In genomic region chr6:37648465-37649330, GRCh38 we compare ENCODE assay signal across 10 cellular contexts. TPM values are rescaled to one million over a fixed set of nuclear protein-coding genes. Genes with fewer than 3 reads are reported as not detected.
DNase-seq lines count a peak whose midpoint lies in the region; ATAC-seq and TF ChIP-seq lines count a peak whose summit lies in the region.
"Had no signal": no experiment of that assay in that cellular context is flagged by ENCODE, and none has a peak within 500 bp of the region (broad histone marks: within the 10 kb centered on the region; RNA-seq: fewer than 3 reads in every experiment).

No MANE protein-coding gene starts in this region.

- H3K27me3 ChIP-seq in GM23248 (replicated peaks; ENCODE audit: insufficient read depth): no peaks in the 10 kb centered on the region
- peaks cover 0 to 31% (median 19%) of the 10 kb centered on the region in 7 donors for H3K27me3 ChIP-seq in heart right ventricle
- H3K27me3 ChIP-seq in tibial nerve: peaks cover 0 to 11% of the 10 kb centered on the region in 2 donors
- H3K27me3 ChIP-seq in MM.1S (replicated peaks; ENCODE audit: insufficient read depth, low read length): peaks cover 10% of the 10 kb centered on the region; the same call in 1 of the 2 replicates

- intact Hi-C loops in heart right ventricle (cut with DNase I): loop anchor here in 1 of 10 donors (5.0 kb wide), 1 partner anchor 71 kb away; no protein-coding TSS in a partner anchor
- intact Hi-C loops in sciatic nerve (cut with DNase I): no loop called here

- H3K27ac ChIP-seq in GM23248 (no peak overlapping the region), heart right ventricle (no peak overlapping the region), tibial nerve (no peak overlapping the region), MM.1S (ENCODE audit: low read length) (no peak overlapping the region)
- H3K27ac ChIP-seq: neutrophil had no signal

- H3K4me3 ChIP-seq in GM23248: peak overlapping the region; percentile 21; the same call in 1 of the 2 replicates
- peak overlapping the region in 8 of 10 donors; percentile 7 to 34 (median 22) for H3K4me3 ChIP-seq in heart right ventricle
- H3K4me3 ChIP-seq in tibial nerve: peak overlapping the region in 2 of 4 donors; percentile 22 to 26
- H3K4me3 ChIP-seq in MM.1S (ENCODE audit: low read length): no peak overlapping the region

- H3K9me3 ChIP-seq in GM23248 (ENCODE audit: low read depth) (no peaks in the 10 kb centered on the region), heart right ventricle (peaks cover 0 to 2% (median 0%) of the 10 kb centered on the region in 11 donors), tibial nerve (peaks cover 0 to under 1% (median 0%) of the 10 kb centered on the region in 4 donors), MM.1S (replicated peaks; ENCODE audit: insufficient read depth, low read length) (no peaks in the 10 kb centered on the region)
- H3K9me3 ChIP-seq: neutrophil had no signal

- H3K9me2 ChIP-seq in GM23248 (ENCODE audit: insufficient read depth) (no peaks in the 10 kb centered on the region), MM.1S (replicated peaks; ENCODE audit: insufficient read depth, low read length) (no peaks in the 10 kb centered on the region)

- WGBS in GM23248 (ENCODE audit: low coverage in 1 of 2, low lambda C conversion rate in 2 of 2, missing lambda C conversion rate in 2 of 2), 2 experiments: 18 to 32% methylated on average over 45 to 59 of the region's 71 CpGs
- 10 to 12% methylated on average over 70 to 71 of the region's 71 CpGs for WGBS in heart right ventricle, 2 donors
- WGBS in tibial nerve, 2 donors: 20 to 24% methylated on average over 33 to 48 of the region's 71 CpGs

- ATAC-seq in heart right ventricle: peak in 6 of 8 donors; percentile 31 to 66 (median 52)
- ATAC-seq in sciatic nerve: peak; percentile 35
- no peak for ATAC-seq in GM18511 (IDR thresholded peaks at IDR 0.05; ENCODE audit: unreplicated experiment)
- ATAC-seq: SK-N-SH treated with all-trans-retinoic acid at 6 μM for 48 hours had no signal

- no peak for TF ChIP-seq CTCF in heart right ventricle (IDR thresholded peaks at IDR 0.05)
- no peak for TF ChIP-seq CTCF in tibial nerve (IDR thresholded peaks at IDR 0.05)
- TF ChIP-seq CTCF in MM.1S (IDR thresholded peaks at IDR 0.05; ENCODE audit: low read length): no peak

- no peaks in the 10 kb centered on the region for H3K4me1 ChIP-seq in GM23248 (ENCODE audit: insufficient read depth)
- H3K4me1 ChIP-seq in heart right ventricle: peaks cover 0 to 32% (median 22%) of the 10 kb centered on the region in 9 donors
- peaks cover 0 to 17% (median 4%) of the 10 kb centered on the region in 4 donors for H3K4me1 ChIP-seq in tibial nerve
- H3K4me1 ChIP-seq in MM.1S (ENCODE audit: low read length): no peaks in the 10 kb centered on the region

- no peak for TF ChIP-seq EP300 in tibial nerve (IDR thresholded peaks at IDR 0.05)

- H3K9ac ChIP-seq in GM23248 (no peak overlapping the region), MM.1S (ENCODE audit: low read length) (no peak overlapping the region)

- H4K20me1 ChIP-seq in GM23248 (ENCODE audit: insufficient read depth): no peaks in the 10 kb centered on the region
- H4K20me1 ChIP-seq in MM.1S (ENCODE audit: insufficient read depth, low read length): no peaks in the 10 kb centered on the region

- DNase-seq in GM23248: peak; percentile 41
- peak; percentile 6 for DNase-seq in activated CD4-positive, alpha-beta T cell treated with anti-CD3 and anti-CD28 coated beads, Interleukin-2, amount 50 U/mL, for 1 hour
- DNase-seq in heart right ventricle: peak in 1 of 2 donors; percentile 39
- DNase-seq in sciatic nerve (ENCODE audit: low spot score): peak; percentile 56
- DNase-seq in tibial nerve (ENCODE audit: low spot score in 2 of 2): no peak
- DNase-seq in MM.1S: no peak
- no peak for DNase-seq in globus pallidus (ENCODE audit: low spot score)

- in situ Hi-C loops in GM23248 (cut with MboI): no loop called here

- peak overlapping the region; percentile 29; the same call in 1 of the 2 replicates for H2AFZ ChIP-seq in GM23248
- H2AFZ ChIP-seq in MM.1S (ENCODE audit: low read length): no peak overlapping the region

- H3K4me2 ChIP-seq in GM23248 (ENCODE audit: unreplicated experiment): no peak overlapping the region
- no peak overlapping the region for H3K4me2 ChIP-seq in MM.1S (ENCODE audit: low read depth, low read length)

- no peak for TF ChIP-seq POLR2A in tibial nerve (IDR thresholded peaks at IDR 0.05)

- H3K79me2 ChIP-seq in GM23248 (ENCODE audit: insufficient read depth) (no peaks in the 10 kb centered on the region), MM.1S (ENCODE audit: low read length) (no peaks in the 10 kb centered on the region)

- no peaks in the 10 kb centered on the region; the same call in 1 of the 2 replicates for H3F3A ChIP-seq in GM23248 (ENCODE audit: insufficient read depth)
- no peaks in the 10 kb centered on the region for H3F3A ChIP-seq in MM.1S (ENCODE audit: insufficient read depth, low read length)

- H3K36me3 ChIP-seq in GM23248 (ENCODE audit: low read depth) (no peaks in the 10 kb centered on the region), heart right ventricle (no peaks in the 10 kb centered on the region), tibial nerve (peaks cover 0 to 8% (median 0%) of the 10 kb centered on the region in 3 donors), MM.1S (replicated peaks; ENCODE audit: insufficient read depth, low read length) (no peaks in the 10 kb centered on the region)
- H3K36me3 ChIP-seq: neutrophil had no signal

RNA-seq across cellular contexts. Expression of gene MDGA1, which starts 49.0 kb away (rescaled TPM):
- total RNA-seq in GM23248 (2014; rRNA removed; shearing (Covaris generic)): 7.2 and 7.6 TPM in 2 replicates
- 1.3 and 1.9 TPM in 2 replicates for polyA plus RNA-seq in GM23248 (2016; fragmentation: Nextera tagmentation; extraction: Ambion mirVana)
- total RNA-seq in heart right ventricle: 10 to 100 TPM in 1 of 10 donors, 1 to 10 TPM in 9; 1.1 to 12.0 (median 2.0) TPM
- 1 to 10 TPM in 1 of 2 donors, under 1 TPM in 1; 0.36 to 1.6 TPM for polyA plus RNA-seq in heart right ventricle
- total RNA-seq in sciatic nerve: 13.8 TPM
- total RNA-seq in tibial nerve: 10 to 100 TPM in 1 of 4 donors, 1 to 10 TPM in 3; 2.4 to 12.0 (median 4.9) TPM

Comparison
In these comparisons a context has a peak if more than half of its experiments do, and no peak if none do; other contexts are left out.
1. DNase-seq: peak in GM23248 (single experiment), activated CD4-positive, alpha-beta T cell treated with anti-CD3 and anti-CD28 coated beads, Interleukin-2, amount 50 U/mL, for 1 hour (single experiment) and sciatic nerve (single experiment); none in tibial nerve (0 of 2), MM.1S (single experiment) and globus pallidus (single experiment).